3 cellular contexts compared by ENCODE assay signal in genomic region chr6:133390168-133390567, GRCh38.
"Had no signal": no experiment of that assay in that cellular context is flagged by ENCODE, and none has a peak within 500 bp of the region (broad histone marks: within the 10 kb centered on the region; RNA-seq: fewer than 3 reads in every experiment).

No MANE protein-coding gene starts in this region.

- H3K4me3 ChIP-seq: GM12878 had no signal

- DNase-seq: GDM1, GF-D8 had no signal

- ATAC-seq: GM12878 had no signal
